Comparison of ENCODE assay signal across 1 cellular context in the genomic region with DNA sequence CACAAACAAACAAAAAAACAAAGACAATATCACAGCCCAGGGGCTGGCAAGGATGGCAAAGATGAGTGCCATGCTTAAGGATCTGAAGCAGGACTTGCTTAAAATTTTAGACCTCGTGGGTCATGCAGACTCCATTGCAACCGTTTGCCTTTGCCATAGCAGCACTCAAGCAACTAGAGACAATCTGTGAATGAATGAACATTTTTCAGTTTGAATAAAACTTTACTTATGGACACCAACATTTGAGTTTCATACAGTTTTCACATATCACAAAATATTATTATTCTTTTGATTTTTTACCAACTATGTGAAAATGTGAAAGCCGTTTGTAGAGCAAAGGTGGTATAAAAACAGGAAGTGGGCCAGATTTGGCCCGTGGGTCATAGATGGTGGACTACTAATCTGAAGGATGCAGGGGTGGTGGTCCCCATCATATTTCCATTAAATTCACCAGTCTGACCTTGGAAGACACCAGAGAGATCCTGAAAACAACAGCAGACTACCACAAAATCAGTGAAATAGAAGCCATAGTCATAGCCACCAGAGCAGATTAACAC.
TF ChIP-seq lines count a peak whose summit lies in the region.

No MANE protein-coding gene starts in this region.

TF ChIP-seq in K562, 482 proteins besides CTCF, POLR2A, EP300 and RAD21:
- TF ChIP-seq SPI1 (IDR thresholded peaks at IDR 0.05; ENCODE audit: borderline replicate concordance, low read depth, low read length) (peak; percentile 76), GABPA (tag; conservative IDR thresholded peaks at IDR 0.05; ENCODE audit: low read depth) (no peak)
- TF ChIP-seq, protein P1, sequence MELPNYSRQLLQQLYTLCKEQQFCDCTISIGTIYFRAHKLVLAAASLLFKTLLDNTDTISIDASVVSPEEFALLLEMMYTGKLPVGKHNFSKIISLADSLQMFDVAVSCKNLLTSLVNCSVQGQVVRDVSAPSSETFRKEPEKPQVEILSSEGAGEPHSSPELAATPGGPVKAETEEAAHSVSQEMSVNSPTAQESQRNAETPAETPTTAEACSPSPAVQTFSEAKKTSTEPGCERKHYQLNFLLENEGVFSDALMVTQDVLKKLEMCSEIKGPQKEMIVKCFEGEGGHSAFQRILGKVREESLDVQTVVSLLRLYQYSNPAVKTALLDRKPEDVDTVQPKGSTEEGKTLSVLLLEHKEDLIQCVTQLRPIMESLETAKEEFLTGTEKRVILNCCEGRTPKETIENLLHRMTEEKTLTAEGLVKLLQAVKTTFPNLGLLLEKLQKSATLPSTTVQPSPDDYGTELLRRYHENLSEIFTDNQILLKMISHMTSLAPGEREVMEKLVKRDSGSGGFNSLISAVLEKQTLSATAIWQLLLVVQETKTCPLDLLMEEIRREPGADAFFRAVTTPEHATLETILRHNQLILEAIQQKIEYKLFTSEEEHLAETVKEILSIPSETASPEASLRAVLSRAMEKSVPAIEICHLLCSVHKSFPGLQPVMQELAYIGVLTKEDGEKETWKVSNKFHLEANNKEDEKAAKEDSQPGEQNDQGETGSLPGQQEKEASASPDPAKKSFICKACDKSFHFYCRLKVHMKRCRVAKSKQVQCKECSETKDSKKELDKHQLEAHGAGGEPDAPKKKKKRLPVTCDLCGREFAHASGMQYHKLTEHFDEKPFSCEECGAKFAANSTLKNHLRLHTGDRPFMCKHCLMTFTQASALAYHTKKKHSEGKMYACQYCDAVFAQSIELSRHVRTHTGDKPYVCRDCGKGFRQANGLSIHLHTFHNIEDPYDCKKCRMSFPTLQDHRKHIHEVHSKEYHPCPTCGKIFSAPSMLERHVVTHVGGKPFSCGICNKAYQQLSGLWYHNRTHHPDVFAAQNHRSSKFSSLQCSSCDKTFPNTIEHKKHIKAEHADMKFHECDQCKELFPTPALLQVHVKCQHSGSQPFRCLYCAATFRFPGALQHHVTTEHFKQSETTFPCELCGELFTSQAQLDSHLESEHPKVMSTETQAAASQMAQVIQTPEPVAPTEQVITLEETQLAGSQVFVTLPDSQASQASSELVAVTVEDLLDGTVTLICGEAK (IDR thresholded peaks at IDR 0.05) = peak; percentile 66
- TF ChIP-seq, protein P1 (CRISPR knock-in tag; IDR thresholded peaks at IDR 0.05) = no peak
